In the genomic region with DNA sequence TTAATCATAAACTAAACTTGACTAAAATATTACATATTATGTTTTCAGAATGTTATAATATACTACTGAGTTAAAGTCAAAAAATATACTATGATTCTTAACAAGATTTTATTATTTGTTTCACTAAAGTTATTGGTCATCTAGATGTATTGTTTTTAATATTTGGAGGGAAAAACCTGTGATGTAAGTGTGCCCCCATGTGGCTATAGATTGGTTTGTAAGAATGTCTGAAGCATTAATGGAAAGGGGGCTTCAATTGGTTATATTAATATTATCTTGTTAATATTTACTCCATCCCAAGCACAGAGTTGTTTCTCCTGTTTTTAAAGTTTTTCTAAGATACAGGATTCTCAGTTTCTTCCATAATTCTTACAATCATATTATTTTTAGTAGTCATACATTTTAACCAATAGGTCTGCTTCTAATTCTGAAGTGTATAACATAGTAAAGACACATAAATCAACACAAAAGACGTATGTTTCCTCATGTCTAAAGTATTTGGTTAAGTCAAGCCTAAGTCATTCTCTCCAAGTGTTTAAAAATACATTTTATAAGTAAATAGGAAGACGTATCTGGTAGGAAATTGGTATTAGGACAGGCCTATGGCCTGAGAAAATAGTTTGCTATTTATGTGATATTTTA, we compare ENCODE assay signal across 8 cellular contexts.
A peak's percentile ranks its signal among the peaks of the same experiment; 100 is the strongest.
DNase-seq lines count a peak whose midpoint lies in the region; ATAC-seq and TF ChIP-seq lines count a peak whose summit lies in the region.

No MANE protein-coding gene starts in this region.

- H3K9me3 Mint-ChIP-seq in nephron progenitor cell: peaks cover 8% of the 10 kb centered on the region

- ATAC-seq in HG02938 (IDR thresholded peaks at IDR 0.05; ENCODE audit: unreplicated experiment) (no peak), GM21515 (IDR thresholded peaks at IDR 0.05; ENCODE audit: unreplicated experiment) (no peak)

- TF ChIP-seq POLR2A in NB4 (IDR thresholded peaks at IDR 0.05; ENCODE audit: extremely low read depth, insufficient read length): no peak

- H3K36me3 ChIP-seq in brain microvascular endothelial cell (replicated peaks): no peaks in the 10 kb centered on the region

- no peaks in the 10 kb centered on the region for H3K27me3 Mint-ChIP-seq in nephron progenitor cell (ENCODE audit: low read depth, poor library complexity)

- DNase-seq in GM03348 (ENCODE audit: low spot score) (peak; percentile 23), NB4 (ENCODE audit: low read depth) (peak; percentile 52), brain microvascular endothelial cell (no peak), nephron progenitor cell (no peak)
- no peak for DNase-seq in activated effector memory CD4-positive, alpha-beta T cell treated with Interleukin-2 at 50 U/mL for 16 hours
- DNase-seq in activated CD4-positive, CD25-positive, alpha-beta regulatory T cell treated with anti-CD3 and anti-CD28 coated beads, Interleukin-2, amount 50 U/mL, for 72 hours: no peak

- H3K27ac Mint-ChIP-seq in nephron progenitor cell: no peak overlapping the region

- TF ChIP-seq CTCF in NB4 (IDR thresholded peaks at IDR 0.05; ENCODE audit: low read depth, low read length) (peak; percentile 23), brain microvascular endothelial cell (IDR thresholded peaks at IDR 0.05; ENCODE audit: low read depth, low read length, missing control alignments) (peak; percentile 49), nephron progenitor cell (IDR thresholded peaks at IDR 0.05) (peak; percentile 43)

- H3K4me3 Mint-ChIP-seq in nephron progenitor cell: no peak overlapping the region

- H3K4me3 ChIP-seq in NB4 (ENCODE audit: low read depth, low read length) (no peak overlapping the region), brain microvascular endothelial cell (ENCODE audit: low read depth, low read length) (no peak overlapping the region)

- H3K4me1 Mint-ChIP-seq in nephron progenitor cell: no peaks in the 10 kb centered on the region

- in situ Hi-C loops in brain microvascular endothelial cell (cut with HindIII; ENCODE audit: low pct_ligation_motif_present, low sequenced_read_pairs): no loop called here

- no peak overlapping the region for H3K27ac ChIP-seq in brain microvascular endothelial cell

- no peaks in the 10 kb centered on the region for H3K27me3 ChIP-seq in brain microvascular endothelial cell (replicated peaks)

- H3K36me3 Mint-ChIP-seq in nephron progenitor cell (ENCODE audit: low read depth): no peaks in the 10 kb centered on the region

Comparison
In these comparisons a context has a peak if more than half of its experiments do, and no peak if none do; other contexts are left out.
1. DNase-seq: peak in GM03348 (single experiment) and NB4 (single experiment); none in brain microvascular endothelial cell (single experiment), nephron progenitor cell (single experiment), activated effector memory CD4-positive, alpha-beta T cell treated with Interleukin-2 at 50 U/mL for 16 hours (single experiment) and activated CD4-positive, CD25-positive, alpha-beta regulatory T cell treated with anti-CD3 and anti-CD28 coated beads, Interleukin-2, amount 50 U/mL, for 72 hours (single experiment).
2. Peak in every context shown above with its lines, with median percentiles within 50 percentile points of each other: CTCF ChIP-seq.